ENCODE assay signal across 1 cellular context in the genomic region with DNA sequence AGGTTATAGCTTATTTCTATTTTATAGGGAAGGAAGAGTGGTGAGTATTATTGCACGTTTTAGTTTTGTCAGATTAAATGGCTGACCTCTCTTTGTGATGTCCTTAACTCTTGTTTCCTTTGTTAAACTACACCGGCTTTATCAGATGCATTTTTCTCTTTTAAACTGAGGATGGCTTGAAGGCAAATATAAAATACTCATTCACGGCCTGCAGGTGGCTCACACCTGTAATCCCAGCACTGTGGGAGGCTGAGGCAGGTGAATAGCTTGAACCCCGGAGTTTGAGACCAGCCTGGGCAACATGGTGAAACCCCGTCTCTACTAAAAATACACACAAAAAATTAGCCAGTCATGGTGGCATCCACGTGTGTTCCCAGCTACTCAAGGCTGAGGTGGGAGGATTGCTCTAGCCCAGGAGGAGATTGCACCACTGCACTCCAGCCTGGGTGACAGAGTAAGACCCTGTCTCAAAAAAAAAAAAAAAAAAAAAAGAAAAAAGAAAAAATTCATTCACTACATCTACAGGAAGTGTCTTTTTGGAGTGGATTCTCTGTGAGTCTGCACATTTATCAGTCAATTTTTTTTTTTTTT.
TF ChIP-seq lines count a peak whose summit lies in the region.

No MANE protein-coding gene starts in this region.

TF ChIP-seq in SK-N-SH, 30 proteins besides CTCF, POLR2A, EP300 and RAD21:
- TF ChIP-seq RCOR1 (IDR thresholded peaks at IDR 0.05; ENCODE audit: low read length): no peak
- TF ChIP-seq POLR2AphosphoS5 (IDR thresholded peaks at IDR 0.05; ENCODE audit: low read depth, low read length): no peak
- TF ChIP-seq NFIC (IDR thresholded peaks at IDR 0.05; ENCODE audit: borderline replicate concordance): no peak
- TF ChIP-seq, protein P1, sequence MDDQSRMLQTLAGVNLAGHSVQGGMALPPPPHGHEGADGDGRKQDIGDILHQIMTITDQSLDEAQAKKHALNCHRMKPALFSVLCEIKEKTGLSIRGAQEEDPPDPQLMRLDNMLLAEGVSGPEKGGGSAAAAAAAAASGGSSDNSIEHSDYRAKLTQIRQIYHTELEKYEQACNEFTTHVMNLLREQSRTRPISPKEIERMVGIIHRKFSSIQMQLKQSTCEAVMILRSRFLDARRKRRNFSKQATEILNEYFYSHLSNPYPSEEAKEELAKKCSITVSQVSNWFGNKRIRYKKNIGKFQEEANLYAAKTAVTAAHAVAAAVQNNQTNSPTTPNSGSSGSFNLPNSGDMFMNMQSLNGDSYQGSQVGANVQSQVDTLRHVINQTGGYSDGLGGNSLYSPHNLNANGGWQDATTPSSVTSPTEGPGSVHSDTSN (IDR thresholded peaks at IDR 0.05): no peak
- no peak for TF ChIP-seq FOSL2 (IDR thresholded peaks at IDR 0.05; ENCODE audit: borderline replicate concordance, low read depth)
